ENCODE assay signal across 8 cellular contexts in the genomic region with DNA sequence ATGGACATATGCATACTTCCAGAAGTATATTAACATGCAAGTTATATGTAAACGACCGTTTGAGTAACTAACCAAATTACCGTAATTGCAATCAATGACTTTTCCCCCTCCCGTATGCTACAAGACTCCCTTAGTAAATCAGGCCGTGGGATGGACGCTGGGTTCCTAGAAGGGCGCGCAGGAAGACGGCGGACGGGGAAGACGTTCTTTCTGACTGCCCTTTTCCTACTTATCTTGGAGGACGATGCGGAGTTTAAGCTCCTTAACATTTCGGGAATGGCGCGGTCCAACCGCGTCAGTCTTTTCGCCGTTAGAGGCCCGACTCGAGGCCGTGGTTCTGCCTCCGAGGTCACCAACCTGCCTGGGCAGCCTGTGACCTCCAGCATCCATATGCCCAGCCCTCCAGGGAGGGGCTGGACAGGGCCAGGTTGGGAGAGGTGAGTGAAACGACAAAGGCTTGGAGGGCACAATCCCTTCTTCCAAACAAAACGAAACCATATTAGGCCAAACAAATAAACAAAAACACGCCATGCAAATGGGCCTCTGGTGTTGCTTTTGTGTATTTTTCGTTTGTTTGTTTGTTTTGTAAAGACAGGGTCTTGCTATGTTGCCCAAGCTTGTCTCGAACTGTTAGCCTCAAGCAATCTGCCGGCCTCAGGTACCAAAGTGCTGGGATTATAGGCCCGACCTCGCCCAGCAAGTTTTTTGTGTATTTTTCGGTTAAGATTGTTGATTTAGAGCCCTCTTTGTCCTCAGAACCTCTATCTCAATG. TPM values are rescaled to one million over a fixed set of nuclear protein-coding genes. Genes with fewer than 3 reads are reported as not detected.
A peak's percentile ranks its signal among the peaks of the same experiment; 100 is the strongest.
DNase-seq lines count a peak whose midpoint lies in the region; ATAC-seq and TF ChIP-seq lines count a peak whose summit lies in the region.

No MANE protein-coding gene starts in this region.

- CTCF ChIA-PET in RWPE1 (lab: Yijun Ruan, JAX), result interaction anchor here (0.7 to 0.9 kb wide), 2 partner anchors 13 to 16 kb away, joined by 3 to 4 read pairs; no protein-coding TSS in a partner anchor
- CTCF ChIA-PET in naive thymus-derived CD4-positive, alpha-beta T cell (lab: Charles Lee), result interaction anchor here (0.6 to 2.1 kb wide), 5 partner anchors 10 to 161 kb away, joined by 3 to 15 read pairs (median 3); no protein-coding TSS in a partner anchor

- intact Hi-C loops in naive thymus-derived CD4-positive, alpha-beta T cell (cut with micrococcal nuclease), result loop anchor here (1.0 to 5.0 kb wide), 14 partner anchors 13 to 435 kb away; a partner anchor contains a TSS

- H3K27ac ChIP-seq in RWPE1, result peak overlapping the region; percentile 88
- peak overlapping the region; percentile 96 for H3K27ac ChIP-seq in naive thymus-derived CD4-positive, alpha-beta T cell (ENCODE audit: low read depth, low read length)

- H3K36me3 Mint-ChIP-seq in endothelial cell (ENCODE audit: low read depth, unreplicated experiment), result peaks cover 10% of the 10 kb centered on the region
- peaks cover 0 to 19% (median 0%) of the 10 kb centered on the region in 5 donors for H3K36me3 Mint-ChIP-seq in naive thymus-derived CD4-positive, alpha-beta T cell

- TF ChIP-seq CTCF in GM06990 (IDR thresholded peaks at IDR 0.05; ENCODE audit: insufficient read depth, low read length, poor library complexity, severe bottlenecking), result no peak
- TF ChIP-seq CTCF in RWPE1 (conservative IDR thresholded peaks at IDR 0.05; ENCODE audit: low read depth), result no peak
- no peak for TF ChIP-seq CTCF in endothelial cell (IDR thresholded peaks at IDR 0.05; ENCODE audit: unreplicated experiment)

- DNase-seq in GM06990 (ENCODE audit: extremely low read depth, insufficient read length) (peak; percentile 55), HCEC 1CT (peak; percentile 33), RWPE1 (ENCODE audit: low spot score) (peak; percentile 32), endothelial cell (ENCODE audit: low spot score) (peak; percentile 20), dermis blood vessel endothelial cell (no peak), NCI-H1105 (lab: John Stamatoyannopoulos, UW) (no peak)
- peak in 1 of 9 donors; percentile 35 for DNase-seq in naive thymus-derived CD4-positive, alpha-beta T cell

- POLR2A ChIA-PET in RWPE1 (lab: Yijun Ruan, JAX; ENCODE audit: low non-redundant PET), result interaction anchor here (0.5 kb wide), 1 partner anchor 31 kb away, joined by 5 read pairs; no protein-coding TSS in a partner anchor
- POLR2A ChIA-PET in naive thymus-derived CD4-positive, alpha-beta T cell (lab: Charles Lee), result interaction anchor here (0.6 to 7.9 kb wide), 19 partner anchors 12 to 964 kb away, joined by 3 to 54 read pairs (median 3); a partner anchor contains a TSS

- peak overlapping the region; percentile 97 for H3K4me3 Mint-ChIP-seq in endothelial cell (ENCODE audit: unreplicated experiment)
- peak overlapping the region; percentile 91 to 100 (median 96) for H3K4me3 Mint-ChIP-seq in naive thymus-derived CD4-positive, alpha-beta T cell

- peak overlapping the region; percentile 94 for H3K27ac Mint-ChIP-seq in endothelial cell (ENCODE audit: unreplicated experiment)
- peak overlapping the region; percentile 90 to 100 (median 95) for H3K27ac Mint-ChIP-seq in naive thymus-derived CD4-positive, alpha-beta T cell

- peaks cover 3% of the 10 kb centered on the region for H3K27me3 Mint-ChIP-seq in endothelial cell (ENCODE audit: unreplicated experiment)
- peaks cover 0 to 2% (median 0%) of the 10 kb centered on the region in 5 donors for H3K27me3 Mint-ChIP-seq in naive thymus-derived CD4-positive, alpha-beta T cell

- peaks cover 6 to 18% of the 10 kb centered on the region in 2 donors for H3K4me1 ChIP-seq in naive thymus-derived CD4-positive, alpha-beta T cell (ENCODE audit: control insufficient read depth in 2 of 2, insufficient read depth in 2 of 2, low read length in 2 of 2)

- H3K4me1 Mint-ChIP-seq in endothelial cell (ENCODE audit: unreplicated experiment), result peaks cover 21% of the 10 kb centered on the region
- H3K4me1 Mint-ChIP-seq in naive thymus-derived CD4-positive, alpha-beta T cell, result peaks cover 9 to 48% (median 38%) of the 10 kb centered on the region in 7 donors

- H3K9me3 ChIP-seq in naive thymus-derived CD4-positive, alpha-beta T cell (ENCODE audit: control insufficient read depth in 2 of 3, low read length in 3 of 3), result no peaks in the 10 kb centered on the region

- ATAC-seq in naive thymus-derived CD4-positive, alpha-beta T cell, result peak; percentile 9
- ATAC-seq in GM21515 (IDR thresholded peaks at IDR 0.05; ENCODE audit: unreplicated experiment), result no peak

- peak overlapping the region; percentile 77 for H3K4me3 ChIP-seq in GM06990 (replicated peaks; ENCODE audit: low read depth, low read length)
- H3K4me3 ChIP-seq in naive thymus-derived CD4-positive, alpha-beta T cell (ENCODE audit: low read length), result peak overlapping the region; percentile 72

- H3K9me3 Mint-ChIP-seq in endothelial cell (ENCODE audit: unreplicated experiment), result no peaks in the 10 kb centered on the region
- H3K9me3 Mint-ChIP-seq in naive thymus-derived CD4-positive, alpha-beta T cell, result no peaks in the 10 kb centered on the region

- peaks cover 6% of the 10 kb centered on the region for H3K36me3 ChIP-seq in GM06990 (ENCODE audit: control insufficient read depth, insufficient read depth, low read length)
- H3K36me3 ChIP-seq in naive thymus-derived CD4-positive, alpha-beta T cell (ENCODE audit: control insufficient read depth in 2 of 3, insufficient read depth in 3 of 3, low read length in 3 of 3), result peaks cover 0 to 14% (median 6%) of the 10 kb centered on the region in 3 experiments

- no peaks in the 10 kb centered on the region for H3K27me3 ChIP-seq in GM06990 (replicated peaks; ENCODE audit: control insufficient read depth, insufficient read depth, low read length)
- H3K27me3 ChIP-seq in naive thymus-derived CD4-positive, alpha-beta T cell (ENCODE audit: control insufficient read depth in 2 of 2, insufficient read depth in 2 of 2, low read length in 2 of 2), result no peaks in the 10 kb centered on the region

RNA-seq across cellular contexts. Expression of a gene that starts 0.9 kb away (rescaled TPM):
- total RNA-seq in endothelial cell (ENCODE audit: unreplicated experiment) (50.3 TPM), dermis blood vessel endothelial cell (45.5 and 55.3 TPM in 2 replicates)
- total RNA-seq in naive thymus-derived CD4-positive, alpha-beta T cell, result 10 to 100 TPM; 64.0 to 91.9 (median 76.3) TPM
- polyA plus RNA-seq in naive thymus-derived CD4-positive, alpha-beta T cell, result 10 to 100 TPM; 48.5 to 76.7 TPM

RNA-seq across cellular contexts. Expression of a gene that starts 19.0 kb away (rescaled TPM):
- total RNA-seq in endothelial cell (ENCODE audit: unreplicated experiment) (51.6 TPM), dermis blood vessel endothelial cell (68.8 and 73.3 TPM in 2 replicates)
- 10 to 100 TPM; 62.6 to 89.3 (median 82.2) TPM for total RNA-seq in naive thymus-derived CD4-positive, alpha-beta T cell
- 10 to 100 TPM; 26.6 to 29.6 TPM for polyA plus RNA-seq in naive thymus-derived CD4-positive, alpha-beta T cell

RNA-seq across cellular contexts. Expression of a gene that starts 44.4 kb away (rescaled TPM):
- total RNA-seq in endothelial cell (ENCODE audit: unreplicated experiment), result 15.6 TPM
- total RNA-seq in naive thymus-derived CD4-positive, alpha-beta T cell, result not detected
- not detected for polyA plus RNA-seq in naive thymus-derived CD4-positive, alpha-beta T cell
- total RNA-seq in dermis blood vessel endothelial cell, result 5.3 TPM in 2 replicates

RNA-seq across cellular contexts. Expression of a gene that starts 46.0 kb away (rescaled TPM):
- 29.9 TPM for total RNA-seq in endothelial cell (ENCODE audit: unreplicated experiment)
- 10 to 100 TPM; 30.4 to 38.1 (median 32.3) TPM for total RNA-seq in naive thymus-derived CD4-positive, alpha-beta T cell
- 1 to 10 TPM; 1.1 to 1.5 TPM for polyA plus RNA-seq in naive thymus-derived CD4-positive, alpha-beta T cell
- total RNA-seq in dermis blood vessel endothelial cell, result 12.6 and 16.6 TPM in 2 replicates

Comparison
In these comparisons a context has a peak if more than half of its experiments do, and no peak if none do; other contexts are left out.
1. DNase-seq: peak in GM06990 (single experiment), HCEC 1CT (single experiment), RWPE1 (single experiment) and endothelial cell (single experiment); none in dermis blood vessel endothelial cell (single experiment) and NCI-H1105 (single experiment).